Comparison of ENCODE assay signal across 14 cellular contexts in genomic region chr3:18751514-18751913, GRCh38.
DNase-seq lines count a peak whose midpoint lies in the region; ATAC-seq and TF ChIP-seq lines count a peak whose summit lies in the region.
"Had no signal": no experiment of that assay in that cellular context is flagged by ENCODE, and none has a peak within 500 bp of the region (broad histone marks: within the 10 kb centered on the region; RNA-seq: fewer than 3 reads in every experiment).

No MANE protein-coding gene starts in this region.

- WGBS in esophagus squamous epithelium, 2 donors, result 61 to 75% methylated on average over 1 of the region's 1 CpG

- ATAC-seq in GM19324 (IDR thresholded peaks at IDR 0.05; ENCODE audit: low FRiP score, unreplicated experiment) (peak; percentile 58), HG03354 (IDR thresholded peaks at IDR 0.05; ENCODE audit: poor library complexity, severe bottlenecking, unreplicated experiment) (peak; percentile 71)
- ATAC-seq: SK-N-SH treated with all-trans-retinoic acid at 6 μM for 48 hours had no signal

- no peaks in the 10 kb centered on the region for H3K27me3 ChIP-seq in esophagus squamous epithelium
- H3K27me3 ChIP-seq: colonic mucosa had no signal

- TF ChIP-seq CTCF in esophagus squamous epithelium (IDR thresholded peaks at IDR 0.05), result no peak

- H3K27ac ChIP-seq in esophagus squamous epithelium, result no peak overlapping the region
- H3K27ac ChIP-seq: colonic mucosa had no signal

- intact Hi-C loops in esophagus squamous epithelium (cut with DNase I), result no loop called here

- no peaks in the 10 kb centered on the region for H3K9me3 ChIP-seq in esophagus squamous epithelium
- H3K9me3 ChIP-seq: colonic mucosa, HAP-1 had no signal

- no peak for TF ChIP-seq POLR2A in esophagus squamous epithelium (IDR thresholded peaks at IDR 0.05)

- DNase-seq in DMS153 treated with DMSO at 0.1 percent for 48 hours (lab: John Stamatoyannopoulos, UW; ENCODE audit: unreplicated experiment) (peak; percentile 66), NCI-H69 (lab: John Stamatoyannopoulos, UW) (peak; percentile 93), midbrain (lab: John Stamatoyannopoulos, UW) (no peak), MV-4-11 (lab: John Stamatoyannopoulos, UW) (no peak), middle frontal gyrus (ENCODE audit: extremely low spot score, low spot score) (no peak), esophagus squamous epithelium (lab: John Stamatoyannopoulos, UW) (no peak)
- DNase-seq: amygdala; colonic mucosa; NK-92 treated with Interleukin-12 subunit alpha and Interleukin-12 subunit beta, amount 100 ng/mL, for 24 hours; stimulated activated CD4-positive, alpha-beta T cell treated with anti-CD3 and anti-CD28 coated beads, Interleukin-2, amount 100 ng/mL, for 24 hours had no signal

- no peaks in the 10 kb centered on the region for H3K4me1 ChIP-seq in esophagus squamous epithelium
- H3K4me1 ChIP-seq: colonic mucosa had no signal

- H3K4me3 ChIP-seq in esophagus squamous epithelium, result no peak overlapping the region
- H3K4me3 ChIP-seq: colonic mucosa, HAP-1 had no signal

- no peaks in the 10 kb centered on the region for H3K36me3 ChIP-seq in esophagus squamous epithelium
- H3K36me3 ChIP-seq: colonic mucosa, HAP-1 had no signal

Comparison
In these comparisons a context has a peak if more than half of its experiments do, and no peak if none do; other contexts are left out.
1. DNase-seq: peak in DMS153 treated with DMSO at 0.1 percent for 48 hours (single experiment) and NCI-H69 (single experiment); none in midbrain (single experiment), MV-4-11 (single experiment), middle frontal gyrus (single experiment) and esophagus squamous epithelium (single experiment).